Comparison of ENCODE assay signal across 24 cellular contexts in the genomic region with DNA sequence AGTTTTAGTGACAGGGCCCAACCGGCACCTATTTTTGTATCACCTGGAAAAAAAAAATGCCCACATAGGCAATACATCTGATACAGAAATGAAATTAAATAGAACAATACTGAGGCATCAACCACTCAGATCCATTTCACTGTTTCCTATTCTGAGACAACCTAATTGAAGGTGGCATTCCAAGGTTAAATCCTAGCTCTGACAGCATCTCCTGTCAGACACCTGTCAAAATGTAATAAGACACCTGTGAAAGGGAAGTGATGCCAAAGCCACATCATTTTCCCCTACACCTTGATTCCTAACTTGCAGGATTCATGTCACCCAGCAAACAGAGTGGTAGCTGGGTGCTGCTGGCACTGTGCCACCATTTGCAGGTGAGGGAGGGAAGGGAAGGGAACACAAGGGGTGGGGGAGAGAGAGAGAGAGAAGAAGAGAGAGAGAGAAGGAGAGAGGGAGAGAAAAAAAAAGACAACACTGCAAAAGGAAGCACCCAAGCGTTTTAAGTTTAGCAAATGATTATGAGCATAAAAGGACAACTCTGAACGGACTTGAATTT.
DNase-seq lines count a peak whose midpoint lies in the region; ATAC-seq, FAIRE-seq and TF ChIP-seq lines count a peak whose summit lies in the region.
"Had no signal": no experiment of that assay in that cellular context is flagged by ENCODE, and none has a peak within 500 bp of the region (broad histone marks: within the 10 kb centered on the region; RNA-seq: fewer than 3 reads in every experiment).

No MANE protein-coding gene starts in this region.

- CTCF ChIA-PET in K562 (lab: Yijun Ruan, JAX; ENCODE audit: low intra/inter-chr PET ratio), result interaction anchor here (0.8 kb wide), 1 partner anchor 520 kb away, joined by 3 read pairs; no protein-coding TSS in a partner anchor

- no peak for FAIRE-seq in K562 (lab: Jason Lieb, UNC)
- FAIRE-seq: A549, HepG2 had no signal

- H3K4me1 ChIP-seq in K562 (replicated peaks in 1 of 2; ENCODE audit: control insufficient read depth in 2 of 2, insufficient read depth in 2 of 2, low read length in 2 of 2), result peaks cover 0 to 10% of the 10 kb centered on the region in 2 experiments; a peak in 3 of 5 replicates
- H3K4me1 ChIP-seq: A549, esophagus squamous epithelium, gastrocnemius medialis, sigmoid colon, upper lobe of left lung had no signal

- no peaks in the 10 kb centered on the region for H4K20me1 ChIP-seq in K562 (replicated peaks; ENCODE audit: control insufficient read depth, insufficient read depth, low read length)

- no peaks in the 10 kb centered on the region for H3K36me3 ChIP-seq in K562 (ENCODE audit: control insufficient read depth, insufficient read depth, low read length)
- H3K36me3 ChIP-seq: brain microvascular endothelial cell, esophagus squamous epithelium, gastrocnemius medialis, sigmoid colon, upper lobe of left lung had no signal

- no peak for TF ChIP-seq RAD21 in K562 (CRISPR knock-in tag; conservative IDR thresholded peaks at IDR 0.05 in 1 of 2, IDR thresholded peaks at IDR 0.05 in 1 of 2)

- POLR2A ChIA-PET in K562 (lab: Yijun Ruan, JAX), result no interaction called here

- no peaks in the 10 kb centered on the region for H3K9me1 ChIP-seq in K562 (ENCODE audit: control insufficient read depth, insufficient read depth, low read length)

- DNase-seq in NCI-H1436 (lab: John Stamatoyannopoulos, UW) (peak; percentile 18), NCI-H1436 treated with DMSO at 0.1 percent for 48 hours (lab: John Stamatoyannopoulos, UW) (no peak), NCI-H1105 treated with DMSO at 0.1 percent for 48 hours (lab: John Stamatoyannopoulos, UW) (peak; percentile 73), NCI-H345 treated with DMSO at 0.1 percent for 48 hours (lab: John Stamatoyannopoulos, UW; ENCODE audit: unreplicated experiment) (peak; percentile 43), K562 (ENCODE audit: extremely low read depth in 1 of 4, low spot score in 3 of 4) (no peak), MV-4-11 (lab: John Stamatoyannopoulos, UW) (no peak), cerebellar cortex (ENCODE audit: low spot score) (no peak)
- DNase-seq: activated CD4-positive, alpha-beta T cell treated with anti-CD3 and anti-CD28 coated beads, Interleukin-2, amount 50 U/mL, for 48 hours; activated effector memory CD4-positive, alpha-beta T cell treated with Interleukin-2 at 50 U/mL for 16 hours; brain microvascular endothelial cell; effector memory CD4-positive, alpha-beta T cell; esophagus squamous epithelium; gastrocnemius medialis; hypothalamus; mucosa of descending colon; NCI-H187 treated with DMSO at 0.1 percent for 48 hours; sigmoid colon; SK-N-SH; upper lobe of left lung had no signal

- WGBS in K562 (ENCODE audit: insufficient coverage, low coverage, missing lambda C conversion rate), result 33% methylated on average over 3 of the region's 3 CpGs

- no TSS peak for BruUV-seq in K562 (replicated peaks; lab: Mats Ljungman, UMichigan)

- TF ChIP-seq EP300 in K562 (IDR thresholded peaks at IDR 0.05; ENCODE audit: low read length), result no peak

- no peaks in the 10 kb centered on the region for H3K27me3 ChIP-seq in K562 (ENCODE audit: control insufficient read depth in 2 of 2, insufficient read depth in 2 of 2, low read length in 2 of 2)
- H3K27me3 ChIP-seq: brain microvascular endothelial cell, esophagus squamous epithelium, gastrocnemius medialis, sigmoid colon, upper lobe of left lung had no signal

- no peaks in the 10 kb centered on the region for H3K79me2 ChIP-seq in K562 (ENCODE audit: control insufficient read depth, insufficient read depth, low read length)

- in situ Hi-C loops in K562 (cut with MboI), result loop anchor here (5.0 kb wide), 1 partner anchor 337 kb away; no protein-coding TSS in a partner anchor

- H3K9me3 ChIP-seq in K562 (replicated peaks; ENCODE audit: control insufficient read depth, insufficient read depth, low read depth, low read length), result no peaks in the 10 kb centered on the region
- H3K9me3 ChIP-seq: A549, esophagus squamous epithelium, gastrocnemius medialis, mucosa of descending colon, sigmoid colon, SK-N-SH, upper lobe of left lung had no signal

- TF ChIP-seq POLR2A in K562 (conservative IDR thresholded peaks at IDR 0.05), result no peak

- intact Hi-C loops in K562 (cut with micrococcal nuclease), result loop anchor here (5.0 kb wide), 1 partner anchor 357 kb away; no protein-coding TSS in a partner anchor

- H3K27ac ChIP-seq in K562 (ENCODE audit: extremely low read depth, low read depth, low read length), result no peak overlapping the region
- H3K27ac ChIP-seq: A549, brain microvascular endothelial cell, esophagus squamous epithelium, gastrocnemius medialis, RWPE1, sigmoid colon, upper lobe of left lung, VCaP had no signal

- no peak overlapping the region for H3K9ac ChIP-seq in K562 (ENCODE audit: insufficient read depth in 1 of 2, low read depth in 2 of 2, low read length in 2 of 2)
- H3K9ac ChIP-seq: SK-N-SH had no signal

- TF ChIP-seq CTCF in K562 (IDR thresholded peaks at IDR 0.05 in 2 of 3, conservative IDR thresholded peaks at IDR 0.05 in 1 of 3; ENCODE audit: insufficient read depth in 2 of 3, low read depth in 1 of 3, low read length in 3 of 3), result no peak

- ATAC-seq in K562, result no peak
- no peak for ATAC-seq in HG02852 (IDR thresholded peaks at IDR 0.05; ENCODE audit: unreplicated experiment)
- ATAC-seq: A549, gastrocnemius medialis, HepG2, mucosa of descending colon had no signal

- no peak overlapping the region for H3K4me3 ChIP-seq in K562
- H3K4me3 ChIP-seq: A549, esophagus squamous epithelium, gastrocnemius medialis, mucosa of descending colon, sigmoid colon, upper lobe of left lung had no signal

- no peak overlapping the region for H3K4me2 ChIP-seq in K562 (ENCODE audit: insufficient read depth, low read length)
- H3K4me2 ChIP-seq: A549, SK-N-SH had no signal

- H2AFZ ChIP-seq in K562 (ENCODE audit: low read depth, low read length), result no peak overlapping the region

TF ChIP-seq in K562, 482 proteins besides CTCF, POLR2A, EP300 and RAD21:
- TF ChIP-seq, protein P1, sequence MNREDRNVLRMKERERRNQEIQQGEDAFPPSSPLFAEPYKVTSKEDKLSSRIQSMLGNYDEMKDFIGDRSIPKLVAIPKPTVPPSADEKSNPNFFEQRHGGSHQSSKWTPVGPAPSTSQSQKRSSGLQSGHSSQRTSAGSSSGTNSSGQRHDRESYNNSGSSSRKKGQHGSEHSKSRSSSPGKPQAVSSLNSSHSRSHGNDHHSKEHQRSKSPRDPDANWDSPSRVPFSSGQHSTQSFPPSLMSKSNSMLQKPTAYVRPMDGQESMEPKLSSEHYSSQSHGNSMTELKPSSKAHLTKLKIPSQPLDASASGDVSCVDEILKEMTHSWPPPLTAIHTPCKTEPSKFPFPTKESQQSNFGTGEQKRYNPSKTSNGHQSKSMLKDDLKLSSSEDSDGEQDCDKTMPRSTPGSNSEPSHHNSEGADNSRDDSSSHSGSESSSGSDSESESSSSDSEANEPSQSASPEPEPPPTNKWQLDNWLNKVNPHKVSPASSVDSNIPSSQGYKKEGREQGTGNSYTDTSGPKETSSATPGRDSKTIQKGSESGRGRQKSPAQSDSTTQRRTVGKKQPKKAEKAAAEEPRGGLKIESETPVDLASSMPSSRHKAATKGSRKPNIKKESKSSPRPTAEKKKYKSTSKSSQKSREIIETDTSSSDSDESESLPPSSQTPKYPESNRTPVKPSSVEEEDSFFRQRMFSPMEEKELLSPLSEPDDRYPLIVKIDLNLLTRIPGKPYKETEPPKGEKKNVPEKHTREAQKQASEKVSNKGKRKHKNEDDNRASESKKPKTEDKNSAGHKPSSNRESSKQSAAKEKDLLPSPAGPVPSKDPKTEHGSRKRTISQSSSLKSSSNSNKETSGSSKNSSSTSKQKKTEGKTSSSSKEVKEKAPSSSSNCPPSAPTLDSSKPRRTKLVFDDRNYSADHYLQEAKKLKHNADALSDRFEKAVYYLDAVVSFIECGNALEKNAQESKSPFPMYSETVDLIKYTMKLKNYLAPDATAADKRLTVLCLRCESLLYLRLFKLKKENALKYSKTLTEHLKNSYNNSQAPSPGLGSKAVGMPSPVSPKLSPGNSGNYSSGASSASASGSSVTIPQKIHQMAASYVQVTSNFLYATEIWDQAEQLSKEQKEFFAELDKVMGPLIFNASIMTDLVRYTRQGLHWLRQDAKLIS (CRISPR knock-in tag; IDR thresholded peaks at IDR 0.05), result no peak
- peak; percentile 64 for TF ChIP-seq NFIC (IDR thresholded peaks at IDR 0.05)

Comparison
In these comparisons a context has a peak if more than half of its experiments do, and no peak if none do; other contexts are left out.
1. DNase-seq: peak in NCI-H1436 (single experiment), NCI-H1105 treated with DMSO at 0.1 percent for 48 hours (single experiment) and NCI-H345 treated with DMSO at 0.1 percent for 48 hours (single experiment); none in NCI-H1436 treated with DMSO at 0.1 percent for 48 hours (single experiment), K562 (0 of 4), MV-4-11 (single experiment) and cerebellar cortex (single experiment).